In genomic region chr7:137923380-137923779, GRCh38 we compare ENCODE assay signal across 13 cellular contexts.
DNase-seq lines count a peak whose midpoint lies in the region; ATAC-seq and TF ChIP-seq lines count a peak whose summit lies in the region.
"Had no signal": no experiment of that assay in that cellular context is flagged by ENCODE, and none has a peak within 500 bp of the region (broad histone marks: within the 10 kb centered on the region; RNA-seq: fewer than 3 reads in every experiment).

No MANE protein-coding gene starts in this region.

- H3K27me3 ChIP-seq in lower lobe of right lung (ENCODE audit: low read depth) (no peaks in the 10 kb centered on the region), colonic mucosa (no peaks in the 10 kb centered on the region), upper lobe of left lung (no peaks in the 10 kb centered on the region)

- peaks cover 63% of the 10 kb centered on the region for H3K36me3 Mint-ChIP-seq in T-helper 2 cell treated with Interferon-gamma antibody and Interleukin-4, amounts not matched to agents 5 μg/mL and 100 μg/mL, for 36 hours (ENCODE audit: low read depth)

- peaks cover 49% of the 10 kb centered on the region for H3K36me3 ChIP-seq in lower lobe of right lung
- H3K36me3 ChIP-seq in colonic mucosa = no peaks in the 10 kb centered on the region
- H3K36me3 ChIP-seq in upper lobe of left lung = peaks cover 0 to 26% (median 12%) of the 10 kb centered on the region in 4 donors

- DNase-seq in ACHN (peak; percentile 22), ELR (ENCODE audit: low read depth) (peak; percentile 96), foreskin fibroblast (peak; percentile 60 to 65), lower lobe of right lung (no peak), colonic mucosa (no peak), upper lobe of left lung (no peak)
- peak; percentile 27 for DNase-seq in T-helper 2 cell treated with Interferon-gamma antibody and Interleukin-4, amounts not matched to agents 5 μg/mL and 100 μg/mL, for 36 hours (ENCODE audit: low spot score)
- DNase-seq: activated CD4-positive, alpha-beta T cell treated with anti-CD3 and anti-CD28 coated beads for 4 hours; activated naive CD4-positive, alpha-beta T cell treated with anti-CD3 and anti-CD28 coated beads, Interleukin-2, amount 50 U/mL, for 16 hours; NCI-H526 treated with DMSO at 0.1 percent for 48 hours; occipital lobe had no signal

- H3K4me3 Mint-ChIP-seq in T-helper 2 cell treated with Interferon-gamma antibody and Interleukin-4, amounts not matched to agents 5 μg/mL and 100 μg/mL, for 36 hours = no peak overlapping the region

- H3K9ac ChIP-seq in colonic mucosa (ENCODE audit: low read depth in 2 of 2, low read length in 2 of 2) = no peak overlapping the region

- no peak for ATAC-seq in lower lobe of right lung
- ATAC-seq in HG03460 (IDR thresholded peaks at IDR 0.05; ENCODE audit: unreplicated experiment) = no peak
- ATAC-seq in upper lobe of left lung (ENCODE audit: low FRiP score in 2 of 2) = no peak

- H3K27me3 Mint-ChIP-seq in T-helper 2 cell treated with Interferon-gamma antibody and Interleukin-4, amounts not matched to agents 5 μg/mL and 100 μg/mL, for 36 hours (ENCODE audit: low read depth) = no peaks in the 10 kb centered on the region

- in situ Hi-C loops in ACHN (cut with HindIII; ENCODE audit: low pct_ligation_motif_present, low pct_unique_long_range_greater_than_20kb, low sequenced_read_pairs) = no loop called here

- H3K4me1 Mint-ChIP-seq in T-helper 2 cell treated with Interferon-gamma antibody and Interleukin-4, amounts not matched to agents 5 μg/mL and 100 μg/mL, for 36 hours (ENCODE audit: low read depth) = peaks cover 36% of the 10 kb centered on the region

- WGBS in upper lobe of left lung, 2 donors = 92 to 93% methylated on average over 5 of the region's 5 CpGs

- TF ChIP-seq POLR2A in upper lobe of left lung (IDR thresholded peaks at IDR 0.05) = no peak

- TF ChIP-seq EP300 in upper lobe of left lung (IDR thresholded peaks at IDR 0.05) = no peak

- TF ChIP-seq CTCF in foreskin fibroblast (IDR thresholded peaks at IDR 0.05; ENCODE audit: low read depth, low read length) (no peak), lower lobe of right lung (IDR thresholded peaks at IDR 0.05) (no peak), colonic mucosa (IDR thresholded peaks at IDR 0.05) (no peak), upper lobe of left lung (IDR thresholded peaks at IDR 0.05) (no peak)

- no peaks in the 10 kb centered on the region for H3K9me3 ChIP-seq in lower lobe of right lung
- H3K9me3 ChIP-seq in colonic mucosa = no peaks in the 10 kb centered on the region
- H3K9me3 ChIP-seq in upper lobe of left lung = no peaks in the 10 kb centered on the region

- no peaks in the 10 kb centered on the region for H3K9me3 Mint-ChIP-seq in T-helper 2 cell treated with Interferon-gamma antibody and Interleukin-4, amounts not matched to agents 5 μg/mL and 100 μg/mL, for 36 hours

- no peaks in the 10 kb centered on the region for H3K4me1 ChIP-seq in lower lobe of right lung
- no peaks in the 10 kb centered on the region for H3K4me1 ChIP-seq in colonic mucosa
- H3K4me1 ChIP-seq in upper lobe of left lung = peaks cover 0 to 10% (median 2%) of the 10 kb centered on the region in 4 donors

- H3K4me3 ChIP-seq in foreskin fibroblast (ENCODE audit: low read depth in 1 of 2, low read length in 2 of 2) (no peak overlapping the region), lower lobe of right lung (no peak overlapping the region), colonic mucosa (no peak overlapping the region), upper lobe of left lung (no peak overlapping the region)
- H3K4me3 ChIP-seq: SK-N-MC had no signal

- peak overlapping the region; percentile 4 for H3K27ac Mint-ChIP-seq in T-helper 2 cell treated with Interferon-gamma antibody and Interleukin-4, amounts not matched to agents 5 μg/mL and 100 μg/mL, for 36 hours

- intact Hi-C loops in lower lobe of right lung (cut with DNase I) = no loop called here
- intact Hi-C loops in colonic mucosa (cut with DNase I) = no loop called here

- H3K27ac ChIP-seq in lower lobe of right lung (no peak overlapping the region), colonic mucosa (no peak overlapping the region), upper lobe of left lung (no peak overlapping the region)
- H3K27ac ChIP-seq: SK-N-MC had no signal

Comparison
In these comparisons a context has a peak if more than half of its experiments do, and no peak if none do; other contexts are left out.
1. DNase-seq: peak in ACHN (single experiment), ELR (single experiment), T-helper 2 cell treated with Interferon-gamma antibody and Interleukin-4, amounts not matched to agents 5 μg/mL and 100 μg/mL, for 36 hours (single experiment) and foreskin fibroblast (2 of 2); none in lower lobe of right lung (single experiment), colonic mucosa (single experiment) and upper lobe of left lung (0 of 2).